Comparison of ENCODE assay signal across 20 cellular contexts in the genomic region with DNA sequence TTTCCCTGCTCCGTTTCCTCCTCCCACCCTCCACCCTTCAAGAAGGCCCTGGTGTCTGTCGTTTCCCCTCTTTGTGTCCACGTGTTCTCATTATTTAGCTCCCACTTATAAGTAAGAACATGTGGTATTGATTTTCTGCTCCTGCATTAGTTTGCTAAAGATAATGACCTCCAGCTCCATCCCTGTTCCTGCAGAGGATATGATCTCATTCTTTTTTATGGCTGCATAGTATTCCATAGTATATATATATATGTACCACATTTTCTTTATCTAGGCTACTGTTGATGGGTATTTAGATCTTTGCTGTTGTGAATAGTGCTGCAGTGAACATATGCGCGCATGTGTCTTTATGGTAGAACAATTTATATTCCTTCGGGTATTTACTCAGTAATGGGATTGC. TPM values are rescaled to one million over a fixed set of nuclear protein-coding genes. Genes with fewer than 3 reads are reported as not detected.
A peak's percentile ranks its signal among the peaks of the same experiment; 100 is the strongest.
DNase-seq lines count a peak whose midpoint lies in the region; ATAC-seq and TF ChIP-seq lines count a peak whose summit lies in the region.
"Had no signal": no experiment of that assay in that cellular context is flagged by ENCODE, and none has a peak within 500 bp of the region (broad histone marks: within the 10 kb centered on the region; RNA-seq: fewer than 3 reads in every experiment).

No MANE protein-coding gene starts in this region.

- H3K36me3 ChIP-seq in cardiac muscle cell (no peaks in the 10 kb centered on the region), tibial artery (peaks cover 0 to 4% (median 0%) of the 10 kb centered on the region in 3 donors)
- H3K36me3 ChIP-seq: MG63 had no signal

- H3K9me3 ChIP-seq in cardiac muscle cell (ENCODE audit: low read depth) (no peaks in the 10 kb centered on the region), right cardiac atrium (ENCODE audit: control insufficient read depth, low read length) (no peaks in the 10 kb centered on the region), tibial artery (no peaks in the 10 kb centered on the region)
- H3K9me3 ChIP-seq: A549, BE2C, MG63 had no signal

- WGBS in right cardiac atrium, result 95% methylated on average over 6 of the region's 6 CpGs

- peak overlapping the region in 2 of 3 donors; percentile 39 to 53 for H3K27ac Mint-ChIP-seq in IgD-negative memory B cell
- no peak overlapping the region for H3K27ac Mint-ChIP-seq in endothelial cell (ENCODE audit: unreplicated experiment)
- H3K27ac Mint-ChIP-seq: HFFc6 had no signal

- H3K27ac ChIP-seq in cardiac muscle cell (peak overlapping the region; percentile 68), right cardiac atrium (ENCODE audit: low read length) (no peak overlapping the region), tibial artery (peak overlapping the region; percentile 34 to 43)
- H3K27ac ChIP-seq: A549 had no signal

- H3K4me1 Mint-ChIP-seq in IgD-negative memory B cell (peaks cover 46 to 55% (median 55%) of the 10 kb centered on the region in 3 donors), endothelial cell (ENCODE audit: unreplicated experiment) (peaks cover 31% of the 10 kb centered on the region)

- ATAC-seq in right cardiac atrium, result no peak
- ATAC-seq: A549, Right ventricle myocardium inferior had no signal

- DNase-seq in cardiac muscle cell (ENCODE audit: low read depth in 1 of 2, low spot score in 1 of 2) (no peak), right cardiac atrium (no peak), endothelial cell (ENCODE audit: low spot score) (no peak), tibial artery (no peak), globus pallidus (ENCODE audit: low spot score) (no peak), RPMI8226 (no peak)
- DNase-seq: BE2C, COR-L47, DMS79, H7, HFFc6, MG63, NCI-H1417 treated with DMSO at 0.1 percent for 48 hours, NCI-H187, NCI-H446, NCI-H526, OCI-M1 had no signal

- intact Hi-C loops in right cardiac atrium (cut with DNase I), result loop anchor here in 2 of 4 donors (5.0 to 10.0 kb wide), 4 partner anchors 42 to 170 kb away; no protein-coding TSS in a partner anchor
- intact Hi-C loops in tibial artery (cut with DNase I; ENCODE audit: low total_unique reads), result loop anchor here (10.0 kb wide), 2 partner anchors 110 to 170 kb away; no protein-coding TSS in a partner anchor

- H3K9me3 Mint-ChIP-seq in IgD-negative memory B cell (no peaks in the 10 kb centered on the region), endothelial cell (ENCODE audit: unreplicated experiment) (no peaks in the 10 kb centered on the region)
- H3K9me3 Mint-ChIP-seq: HFFc6 had no signal

- H3K4me3 ChIP-seq in cardiac muscle cell, result no peak overlapping the region
- no peak overlapping the region for H3K4me3 ChIP-seq in right cardiac atrium (ENCODE audit: low read length)
- no peak overlapping the region for H3K4me3 ChIP-seq in tibial artery
- H3K4me3 ChIP-seq: A549, MG63 had no signal

- TF ChIP-seq CTCF in cardiac muscle cell (IDR thresholded peaks at IDR 0.05; ENCODE audit: low read depth, low read length) (no peak), endothelial cell (IDR thresholded peaks at IDR 0.05; ENCODE audit: unreplicated experiment) (no peak), tibial artery (IDR thresholded peaks at IDR 0.05) (no peak)

- H3K27me3 Mint-ChIP-seq in IgD-negative memory B cell (no peaks in the 10 kb centered on the region), endothelial cell (ENCODE audit: unreplicated experiment) (peaks cover 5% of the 10 kb centered on the region)

- peak overlapping the region in 2 of 4 donors; percentile 32 to 59 for H3K4me3 Mint-ChIP-seq in IgD-negative memory B cell
- peak overlapping the region; percentile 15 for H3K4me3 Mint-ChIP-seq in endothelial cell (ENCODE audit: unreplicated experiment)
- H3K4me3 Mint-ChIP-seq: HFFc6 had no signal

- H3K27me3 ChIP-seq in cardiac muscle cell, result no peaks in the 10 kb centered on the region
- H3K27me3 ChIP-seq in right cardiac atrium (ENCODE audit: control insufficient read depth, insufficient read depth), result no peaks in the 10 kb centered on the region
- H3K27me3 ChIP-seq in tibial artery, result no peaks in the 10 kb centered on the region
- H3K27me3 ChIP-seq: BE2C, MG63 had no signal

- H3K4me1 ChIP-seq in cardiac muscle cell (ENCODE audit: low read depth), result peaks cover 31% of the 10 kb centered on the region
- peaks cover 14% of the 10 kb centered on the region for H3K4me1 ChIP-seq in right cardiac atrium (ENCODE audit: control insufficient read depth, insufficient read depth, low read length)
- peaks cover 0 to 52% (median 37%) of the 10 kb centered on the region in 4 donors for H3K4me1 ChIP-seq in tibial artery
- H3K4me1 ChIP-seq: A549 had no signal

- H3K36me3 Mint-ChIP-seq in IgD-negative memory B cell, result peaks cover 7% of the 10 kb centered on the region
- peaks cover 15% of the 10 kb centered on the region for H3K36me3 Mint-ChIP-seq in endothelial cell (ENCODE audit: low read depth, unreplicated experiment)

RNA-seq across cellular contexts. Expression of a gene that starts 4.8 kb away (rescaled TPM):
- total RNA-seq in cardiac muscle cell (70.1 and 123 TPM in 2 replicates), right cardiac atrium (10 to 100 TPM; 63.3 to 69.2 (median 65.7) TPM), endothelial cell (ENCODE audit: unreplicated experiment) (82.4 TPM)
- polyA plus RNA-seq in cardiac muscle cell (62.9 and 64.3 TPM in 2 replicates), right cardiac atrium (25.2 TPM), IgD-negative memory B cell (257 TPM)
